ENCODE assay signal across 20 cellular contexts in genomic region chr12:64821116-64821630, GRCh38. TPM values are rescaled to one million over a fixed set of nuclear protein-coding genes. Genes with fewer than 3 reads are reported as not detected.
A peak's percentile ranks its signal among the peaks of the same experiment; 100 is the strongest.
DNase-seq lines count a peak whose midpoint lies in the region; ATAC-seq, FAIRE-seq and TF ChIP-seq lines count a peak whose summit lies in the region.
"Had no signal": no experiment of that assay in that cellular context is flagged by ENCODE, and none has a peak within 500 bp of the region (broad histone marks: within the 10 kb centered on the region; RNA-seq: fewer than 3 reads in every experiment).

No MANE protein-coding gene starts in this region.

- H3K4me1 ChIP-seq in gastroesophageal sphincter (peaks cover 0 to 23% (median 16%) of the 10 kb centered on the region in 3 donors), pancreas (no peaks in the 10 kb centered on the region)

- H3K9me3 ChIP-seq in gastroesophageal sphincter (peaks cover 0 to 10% (median 0%) of the 10 kb centered on the region in 3 donors), pancreas (no peaks in the 10 kb centered on the region)
- H3K9me3 ChIP-seq: Caco-2 had no signal

- ATAC-seq in gastroesophageal sphincter (no peak), pancreas (no peak)
- ATAC-seq: A549 had no signal

- H3K27ac ChIP-seq in C4-2B: peak overlapping the region; percentile 56; the same call in 1 of the 2 replicates
- peak overlapping the region; percentile 37 for H3K27ac ChIP-seq in VCaP
- H3K27ac ChIP-seq in gastroesophageal sphincter: no peak overlapping the region
- no peak overlapping the region for H3K27ac ChIP-seq in pancreas
- H3K27ac ChIP-seq: A549 had no signal

- no peak for TF ChIP-seq CTCF in C4-2B (conservative IDR thresholded peaks at IDR 0.05)
- no peak for TF ChIP-seq CTCF in VCaP (conservative IDR thresholded peaks at IDR 0.05)
- no peak for TF ChIP-seq CTCF in gastroesophageal sphincter (IDR thresholded peaks at IDR 0.05)
- no peak for TF ChIP-seq CTCF in pancreas (IDR thresholded peaks at IDR 0.05)

- no peak for TF ChIP-seq EP300 in gastroesophageal sphincter (IDR thresholded peaks at IDR 0.05)

- peak; percentile 51 for DNase-seq in globus pallidus (ENCODE audit: low spot score)
- DNase-seq in pons (ENCODE audit: low spot score): peak; percentile 72
- no peak for DNase-seq in DMS153 (lab: John Stamatoyannopoulos, UW)
- DNase-seq in pancreas: no peak
- no peak for DNase-seq in NCI-H524 (lab: John Stamatoyannopoulos, UW)
- DNase-seq: AML-193; Caco-2; CD8-positive, alpha-beta memory T cell; DMS79; GDM1; H9; KG1 had no signal

- H3K4me3 ChIP-seq in gastroesophageal sphincter (no peak overlapping the region), pancreas (no peak overlapping the region)
- H3K4me3 ChIP-seq: A549 had no signal

- intact Hi-C loops in pancreas (cut with DNase I): no loop called here

- H3K27me3 ChIP-seq in gastroesophageal sphincter (peaks cover 37% of the 10 kb centered on the region), pancreas (no peaks in the 10 kb centered on the region)

- 67 to 83% methylated on average over 1 to 3 of the region's 5 CpGs for WGBS in gastroesophageal sphincter (ENCODE audit: low coverage in 1 of 2), 2 donors
- 87 to 88% methylated on average over 5 of the region's 5 CpGs for WGBS in pancreas, 2 donors

- H3K36me3 ChIP-seq in gastroesophageal sphincter (no peaks in the 10 kb centered on the region), pancreas (no peaks in the 10 kb centered on the region)

- FAIRE-seq in pancreas (lab: Jason Lieb, UNC): no peak
- FAIRE-seq: A549, D721Med, GM12892, GM18507, H1 had no signal

- no peak for TF ChIP-seq POLR2A in gastroesophageal sphincter (IDR thresholded peaks at IDR 0.05)

RNA-seq across cellular contexts. Expression of gene TBC1D30, which starts 3.3 kb away (rescaled TPM):
- 1 to 10 TPM in 3 of 4 donors, under 1 TPM in 1; 0.35 to 6.7 (median 2.5) TPM for total RNA-seq in gastroesophageal sphincter
- 10 to 100 TPM; 16.2 to 26.2 (median 19.2) TPM for total RNA-seq in pancreas
- 1 to 10 TPM; 6.6 to 7.3 TPM for polyA plus RNA-seq in pancreas
- polyA plus RNA-seq: CD8-positive, alpha-beta memory T cell had no signal

Comparison
In these comparisons a context has a peak if more than half of its experiments do, and no peak if none do; other contexts are left out.
1. H3K27ac ChIP-seq: peak in C4-2B (single experiment) and VCaP (single experiment); none in gastroesophageal sphincter (0 of 4) and pancreas (0 of 4).
2. DNase-seq: peak in globus pallidus (single experiment) and pons (single experiment); none in DMS153 (single experiment), pancreas (0 of 6) and NCI-H524 (0 of 2).